Comparison of ENCODE assay signal across 8 cellular contexts in genomic region chr1:113929750-113930498, GRCh38. TPM values are rescaled to one million over a fixed set of nuclear protein-coding genes. Genes with fewer than 3 reads are reported as not detected.
A peak's percentile ranks its signal among the peaks of the same experiment; 100 is the strongest.
DNase-seq lines count a peak whose midpoint lies in the region; ATAC-seq and TF ChIP-seq lines count a peak whose summit lies in the region.

No MANE protein-coding gene starts in this region.

- peak overlapping the region; percentile 97 for H2AFZ ChIP-seq in GM23248

- ATAC-seq in activated CD8-positive, alpha-beta T cell treated with anti-CD3 and anti-CD28 coated beads, Interleukin-2, amount 10 ng/mL, durations not matched to agents 7 days and 5 days: peak; percentile 37

- H3K27ac ChIP-seq in GM23248 (peak overlapping the region; percentile 99), mesodermal cell (ENCODE audit: low read depth, low read length, severe bottlenecking) (peak overlapping the region; percentile 92)

- H3K4me1 Mint-ChIP-seq in activated CD8-positive, alpha-beta T cell treated with anti-CD3 and anti-CD28 coated beads, Interleukin-2, amount 10 ng/mL, durations not matched to agents 7 days and 5 days (ENCODE audit: low read depth): peaks cover 49% of the 10 kb centered on the region

- peaks cover 53% of the 10 kb centered on the region for H3K79me2 ChIP-seq in GM23248 (ENCODE audit: insufficient read depth)

- peak overlapping the region; percentile 95 for H3K4me3 Mint-ChIP-seq in activated CD8-positive, alpha-beta T cell treated with anti-CD3 and anti-CD28 coated beads, Interleukin-2, amount 10 ng/mL, durations not matched to agents 7 days and 5 days

- H3K4me1 ChIP-seq in GM23248 (ENCODE audit: insufficient read depth) (peaks cover 24% of the 10 kb centered on the region), mesodermal cell (ENCODE audit: control insufficient read depth, insufficient read depth, low read length, poor library complexity, severe bottlenecking) (peaks cover 5% of the 10 kb centered on the region)

- peak overlapping the region; percentile 84 for H3K4me3 ChIP-seq in GM23248
- peak overlapping the region; percentile 74 for H3K4me3 ChIP-seq in mesodermal cell (ENCODE audit: extremely low read depth, insufficient read depth, low read length, poor library complexity, severe bottlenecking)

- H3K36me3 ChIP-seq in GM23248 (ENCODE audit: low read depth) (no peaks in the 10 kb centered on the region), mesodermal cell (ENCODE audit: control insufficient read depth, insufficient read depth, low read length) (peaks cover 3% of the 10 kb centered on the region)

- WGBS in GM23248 (ENCODE audit: low coverage in 1 of 2, low lambda C conversion rate in 2 of 2, missing lambda C conversion rate in 2 of 2), 2 experiments: 0 to 2% methylated on average over 20 to 42 of the region's 64 CpGs
- WGBS in mesodermal cell (ENCODE audit: insufficient coverage in 2 of 2), 2 experiments: 0 to 1% methylated on average over 38 to 53 of the region's 64 CpGs

- peaks cover 13% of the 10 kb centered on the region; the same call in 1 of the 2 replicates for H3F3A ChIP-seq in GM23248 (ENCODE audit: insufficient read depth)

- no peaks in the 10 kb centered on the region for H3K27me3 ChIP-seq in GM23248 (replicated peaks; ENCODE audit: insufficient read depth)

- in situ Hi-C loops in GM23248 (cut with MboI): loop anchor here (25.0 kb wide), 1 partner anchor 793 kb away; no protein-coding TSS in a partner anchor

- H3K9me3 ChIP-seq in GM23248 (ENCODE audit: low read depth): no peaks in the 10 kb centered on the region
- no peaks in the 10 kb centered on the region for H3K9me3 ChIP-seq in mesodermal cell (ENCODE audit: control insufficient read depth, low read length)

- H3K36me3 Mint-ChIP-seq in activated CD8-positive, alpha-beta T cell treated with anti-CD3 and anti-CD28 coated beads, Interleukin-2, amount 10 ng/mL, durations not matched to agents 7 days and 5 days (ENCODE audit: low read depth): peaks cover 18% of the 10 kb centered on the region

- no peaks in the 10 kb centered on the region for H3K9me2 ChIP-seq in GM23248 (ENCODE audit: insufficient read depth)

- DNase-seq in GM23248: peak; percentile 74
- DNase-seq in LoVo (ENCODE audit: low spot score): peak; percentile 29
- DNase-seq in activated CD8-positive, alpha-beta T cell treated with anti-CD3 and anti-CD28 coated beads, Interleukin-2, amount 10 ng/mL, durations not matched to agents 7 days and 5 days: peak; percentile 67
- DNase-seq in effector CD8-positive, alpha-beta T cell (lab: John Stamatoyannopoulos, UW): peak; percentile 69
- peak; percentile 32 to 53 for DNase-seq in stimulated activated CD8-positive, alpha-beta memory T cell treated with anti-CD3 and anti-CD28 coated beads, Interleukin-4, amount 100 ng/mL, for 1 hour (ENCODE audit: low read depth in 2 of 2, low spot score in 1 of 2)
- DNase-seq in NCI-H2029 (lab: John Stamatoyannopoulos, UW): no peak

- peak overlapping the region; percentile 94 for H3K27ac Mint-ChIP-seq in activated CD8-positive, alpha-beta T cell treated with anti-CD3 and anti-CD28 coated beads, Interleukin-2, amount 10 ng/mL, durations not matched to agents 7 days and 5 days

- H3K27me3 Mint-ChIP-seq in activated CD8-positive, alpha-beta T cell treated with anti-CD3 and anti-CD28 coated beads, Interleukin-2, amount 10 ng/mL, durations not matched to agents 7 days and 5 days (ENCODE audit: low read depth): no peaks in the 10 kb centered on the region

- peaks cover 6% of the 10 kb centered on the region; the same call in 1 of the 2 replicates for H4K20me1 ChIP-seq in GM23248 (ENCODE audit: insufficient read depth)

- TF ChIP-seq CTCF in GM12872 (IDR thresholded peaks at IDR 0.05; ENCODE audit: insufficient read depth, low read depth, low read length): 0 out of 3 replicates have a peak, but pooled peaks have one; percentile 21

- H3K4me2 ChIP-seq in GM23248 (ENCODE audit: unreplicated experiment): peak overlapping the region; percentile 91

- POLR2A ChIA-PET in activated CD8-positive, alpha-beta T cell treated with anti-CD3 and anti-CD28 coated beads, Interleukin-2, amount 10 ng/mL, durations not matched to agents 7 days and 5 days (lab: Charles Lee): interaction anchor here (0.6 to 5.5 kb wide), 27 partner anchors 10 to 1311 kb away, joined by 3 to 110 read pairs (median 6); partner anchors contain the start of genes AP4B1, CSDE1, DCLRE1B and PHTF1

- H3K9me3 Mint-ChIP-seq in activated CD8-positive, alpha-beta T cell treated with anti-CD3 and anti-CD28 coated beads, Interleukin-2, amount 10 ng/mL, durations not matched to agents 7 days and 5 days (ENCODE audit: insufficient read depth): no peaks in the 10 kb centered on the region

- H3K9ac ChIP-seq in GM23248: peak overlapping the region; percentile 100

- CTCF ChIA-PET in activated CD8-positive, alpha-beta T cell treated with anti-CD3 and anti-CD28 coated beads, Interleukin-2, amount 10 ng/mL, durations not matched to agents 7 days and 5 days (lab: Charles Lee): interaction anchor here (1.2 to 7.4 kb wide), 19 partner anchors 10 to 118 kb away, joined by 3 to 121 read pairs (median 6); partner anchors contain the start of genes AP4B1, DCLRE1B and RSBN1

RNA-seq across cellular contexts. Expression of gene HIPK1, which starts 0.8 kb away (rescaled TPM):
- 23.6 and 26.2 TPM in 2 replicates for total RNA-seq in GM23248 (2014; rRNA removed; shearing (Covaris generic))
- polyA plus RNA-seq in GM23248 (2016; fragmentation: Nextera tagmentation; extraction: Ambion mirVana): 6.1 and 7.6 TPM in 2 replicates
- 10 to 100 TPM; 89.3 to 92.7 TPM for total RNA-seq in activated CD8-positive, alpha-beta T cell treated with anti-CD3 and anti-CD28 coated beads, Interleukin-2, amount 10 ng/mL, durations not matched to agents 7 days and 5 days
- polyA plus RNA-seq in mesodermal cell (2013, experiment 1 of 2): 40.1 TPM
- polyA plus RNA-seq in mesodermal cell (2013, experiment 2 of 2): 31.3 TPM

RNA-seq across cellular contexts. Expression of gene DCLRE1B, which starts 24.8 kb away (rescaled TPM):
- 4.3 and 6.9 TPM in 2 replicates for total RNA-seq in GM23248 (2014; rRNA removed; shearing (Covaris generic))
- 6.5 and 7.2 TPM in 2 replicates for polyA plus RNA-seq in GM23248 (2016; fragmentation: Nextera tagmentation; extraction: Ambion mirVana)
- total RNA-seq in activated CD8-positive, alpha-beta T cell treated with anti-CD3 and anti-CD28 coated beads, Interleukin-2, amount 10 ng/mL, durations not matched to agents 7 days and 5 days: 10 to 100 TPM; 19.6 to 19.7 TPM
- polyA plus RNA-seq in mesodermal cell (2013, experiment 1 of 2): 10.8 TPM
- 9.0 TPM for polyA plus RNA-seq in mesodermal cell (2013, experiment 2 of 2)

RNA-seq across cellular contexts. Expression of gene AP4B1, which starts 25.3 kb away (rescaled TPM):
- 12.9 and 16.1 TPM in 2 replicates for total RNA-seq in GM23248 (2014; rRNA removed; shearing (Covaris generic))
- polyA plus RNA-seq in GM23248 (2016; fragmentation: Nextera tagmentation; extraction: Ambion mirVana): 9.9 and 11.8 TPM in 2 replicates
- total RNA-seq in activated CD8-positive, alpha-beta T cell treated with anti-CD3 and anti-CD28 coated beads, Interleukin-2, amount 10 ng/mL, durations not matched to agents 7 days and 5 days: 10 to 100 TPM; 42.9 to 44.9 TPM
- polyA plus RNA-seq in mesodermal cell (2013, experiment 1 of 2): 11.8 TPM
- polyA plus RNA-seq in mesodermal cell (2013, experiment 2 of 2): 13.2 TPM

RNA-seq across cellular contexts. Expression of gene BCL2L15, which starts 42.5 kb away (rescaled TPM):
- 0.13 and 0.32 TPM in 2 replicates for total RNA-seq in GM23248 (2014; rRNA removed; shearing (Covaris generic))
- polyA plus RNA-seq in GM23248 (2016; fragmentation: Nextera tagmentation; extraction: Ambion mirVana): not detected in 2 replicates
- total RNA-seq in activated CD8-positive, alpha-beta T cell treated with anti-CD3 and anti-CD28 coated beads, Interleukin-2, amount 10 ng/mL, durations not matched to agents 7 days and 5 days: 1 to 10 TPM; 1.0 to 1.1 TPM
- 0.33 TPM for polyA plus RNA-seq in mesodermal cell (2013, experiment 1 of 2)
- polyA plus RNA-seq in mesodermal cell (2013, experiment 2 of 2): 0.10 TPM

RNA-seq across cellular contexts. Expression of gene OLFML3, which starts 49.4 kb away (rescaled TPM):
- total RNA-seq in GM23248 (2014; rRNA removed; shearing (Covaris generic)): 156 and 168 TPM in 2 replicates
- polyA plus RNA-seq in GM23248 (2016; fragmentation: Nextera tagmentation; extraction: Ambion mirVana): 141 and 149 TPM in 2 replicates
- under 1 TPM; 0.42 to 0.78 TPM for total RNA-seq in activated CD8-positive, alpha-beta T cell treated with anti-CD3 and anti-CD28 coated beads, Interleukin-2, amount 10 ng/mL, durations not matched to agents 7 days and 5 days
- polyA plus RNA-seq in mesodermal cell (2013, experiment 1 of 2): 49.7 TPM
- 44.7 TPM for polyA plus RNA-seq in mesodermal cell (2013, experiment 2 of 2)
